Comparison of ENCODE assay signal across 9 cellular contexts in the genomic region with DNA sequence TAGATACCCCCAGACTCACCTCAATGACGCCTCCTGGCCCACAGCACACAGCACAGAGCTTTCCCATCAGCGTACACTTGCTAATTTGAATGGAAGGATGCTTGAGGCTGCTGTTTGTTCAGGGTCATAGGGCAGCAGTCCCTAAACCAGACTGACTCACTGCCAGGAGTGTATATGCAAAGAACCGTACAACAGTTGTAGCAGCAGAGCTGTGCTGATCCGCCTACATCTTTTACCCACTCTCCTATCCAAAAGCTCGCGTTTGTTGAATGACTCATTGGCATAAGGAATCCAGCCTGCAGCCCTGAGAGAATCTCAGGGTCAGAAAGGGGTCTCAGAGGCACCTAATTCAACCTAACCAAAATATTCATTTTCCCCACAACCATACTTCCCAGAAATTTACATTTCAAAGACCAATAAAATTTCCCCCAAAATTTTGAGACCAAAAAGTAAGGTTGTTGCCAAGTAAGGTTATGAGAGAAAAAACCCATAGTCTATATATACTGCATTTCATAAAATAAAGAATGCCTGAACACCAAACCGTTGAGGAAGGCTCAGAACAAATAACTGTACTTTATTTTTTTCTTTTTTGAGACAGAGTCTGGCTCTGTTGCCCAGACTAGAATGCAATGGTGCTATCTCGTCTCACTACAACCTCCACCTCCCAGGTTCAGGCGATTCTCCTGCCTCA. TPM values are rescaled to one million over a fixed set of nuclear protein-coding genes. Genes with fewer than 3 reads are reported as not detected.
DNase-seq lines count a peak whose midpoint lies in the region; ATAC-seq lines count a peak whose summit lies in the region.
"Had no signal": no experiment of that assay in that cellular context is flagged by ENCODE, and none has a peak within 500 bp of the region (broad histone marks: within the 10 kb centered on the region; RNA-seq: fewer than 3 reads in every experiment).

No MANE protein-coding gene starts in this region.

- DNase-seq in CD4-positive, CD25-positive, alpha-beta regulatory T cell: no peak
- DNase-seq in activated naive CD4-positive, alpha-beta T cell treated with anti-CD3 and anti-CD28 coated beads, Interleukin-2, amount 50 U/mL, for 72 hours (ENCODE audit: low spot score in 2 of 2): peak in 1 of 2 donors; percentile 72
- DNase-seq in myocyte (ENCODE audit: low read depth) (peak; percentile 9), occipital lobe (lab: John Stamatoyannopoulos, UW) (no peak), GDM1 (lab: John Stamatoyannopoulos, UW) (no peak), COLO668 (lab: John Stamatoyannopoulos, UW; ENCODE audit: unreplicated experiment) (no peak), NCI-H1417 (lab: John Stamatoyannopoulos, UW) (no peak)
- DNase-seq: left colon had no signal

- peaks cover 26% of the 10 kb centered on the region for H3K36me3 Mint-ChIP-seq in CD4-positive, CD25-positive, alpha-beta regulatory T cell
- peaks cover 4 to 27% of the 10 kb centered on the region in 2 donors for H3K36me3 Mint-ChIP-seq in activated naive CD4-positive, alpha-beta T cell treated with anti-CD3 and anti-CD28 coated beads, Interleukin-2, amount 50 U/mL, for 72 hours

- peak overlapping the region in 2 of 4 donors; percentile 15 to 43 for H3K4me3 Mint-ChIP-seq in CD4-positive, CD25-positive, alpha-beta regulatory T cell

- no peak overlapping the region for H3K27ac ChIP-seq in CD4-positive, CD25-positive, alpha-beta regulatory T cell (ENCODE audit: insufficient read depth, low read length, poor library complexity, severe bottlenecking)

- no peak overlapping the region for H3K4me3 ChIP-seq in CD4-positive, CD25-positive, alpha-beta regulatory T cell (ENCODE audit: low read depth, low read length)

- H3K27me3 Mint-ChIP-seq in CD4-positive, CD25-positive, alpha-beta regulatory T cell: no peaks in the 10 kb centered on the region

- H3K36me3 ChIP-seq in CD4-positive, CD25-positive, alpha-beta regulatory T cell (ENCODE audit: control insufficient read depth, insufficient read depth, low read length): peaks cover 11% of the 10 kb centered on the region

- peak overlapping the region; percentile 25 to 97 (median 72) for H3K27ac Mint-ChIP-seq in CD4-positive, CD25-positive, alpha-beta regulatory T cell
- H3K27ac Mint-ChIP-seq in activated naive CD4-positive, alpha-beta T cell treated with anti-CD3 and anti-CD28 coated beads, Interleukin-2, amount 50 U/mL, for 72 hours: peak overlapping the region; percentile 96 to 98

- H3K4me1 ChIP-seq in CD4-positive, CD25-positive, alpha-beta regulatory T cell (ENCODE audit: control insufficient read depth, insufficient read depth, low read length, poor library complexity, severe bottlenecking): peaks cover 30% of the 10 kb centered on the region

- peaks cover 9 to 81% (median 43%) of the 10 kb centered on the region in 4 donors for H3K4me1 Mint-ChIP-seq in CD4-positive, CD25-positive, alpha-beta regulatory T cell

- peak; percentile 60 to 62 for ATAC-seq in CD4-positive, CD25-positive, alpha-beta regulatory T cell (ENCODE audit: low read depth in 2 of 2)
- peak; percentile 54 for ATAC-seq in HG02759 (IDR thresholded peaks at IDR 0.05; ENCODE audit: unreplicated experiment)
- peak; percentile 96 to 98 for ATAC-seq in activated naive CD4-positive, alpha-beta T cell treated with anti-CD3 and anti-CD28 coated beads, Interleukin-2, amount 50 U/mL, for 72 hours
- ATAC-seq: left colon had no signal

- H3K9me3 Mint-ChIP-seq in CD4-positive, CD25-positive, alpha-beta regulatory T cell: peaks cover 0 to 2% (median 0%) of the 10 kb centered on the region in 7 donors
- H3K9me3 Mint-ChIP-seq in activated naive CD4-positive, alpha-beta T cell treated with anti-CD3 and anti-CD28 coated beads, Interleukin-2, amount 50 U/mL, for 72 hours: no peaks in the 10 kb centered on the region

- no peaks in the 10 kb centered on the region for H3K27me3 ChIP-seq in CD4-positive, CD25-positive, alpha-beta regulatory T cell (ENCODE audit: control insufficient read depth, insufficient read depth, low read length)

- no peaks in the 10 kb centered on the region for H3K9me3 ChIP-seq in CD4-positive, CD25-positive, alpha-beta regulatory T cell (ENCODE audit: control insufficient read depth in 2 of 2, low read length in 2 of 2)

RNA-seq across cellular contexts. Expression of gene CCND3, which starts 35.3 kb away (rescaled TPM):
- 319 TPM for total RNA-seq in CD4-positive, CD25-positive, alpha-beta regulatory T cell
- 100 to 1,000 TPM; 246 to 564 (median 389) TPM for polyA plus RNA-seq in CD4-positive, CD25-positive, alpha-beta regulatory T cell
- total RNA-seq in activated naive CD4-positive, alpha-beta T cell treated with anti-CD3 and anti-CD28 coated beads, Interleukin-2, amount 50 U/mL, for 72 hours: 100 to 1,000 TPM; 610 to 723 TPM
- total RNA-seq in myocyte: 169 and 170 TPM in 2 replicates
- polyA plus RNA-seq in myocyte (2012): 75.7 TPM
- 19.2 TPM for total RNA-seq in occipital lobe

RNA-seq across cellular contexts. Expression of gene BYSL, which starts 55.6 kb away (rescaled TPM):
- 1.8 TPM for total RNA-seq in CD4-positive, CD25-positive, alpha-beta regulatory T cell
- 1 to 10 TPM; 5.0 to 7.6 (median 5.9) TPM for polyA plus RNA-seq in CD4-positive, CD25-positive, alpha-beta regulatory T cell
- 10 to 100 TPM; 38.1 to 47.6 TPM for total RNA-seq in activated naive CD4-positive, alpha-beta T cell treated with anti-CD3 and anti-CD28 coated beads, Interleukin-2, amount 50 U/mL, for 72 hours
- total RNA-seq in myocyte: 28.1 and 28.3 TPM in 2 replicates
- polyA plus RNA-seq in myocyte (2012): 28.8 TPM
- 14.0 TPM for total RNA-seq in occipital lobe

RNA-seq across cellular contexts. Expression of gene MED20, which starts 56.0 kb away (rescaled TPM):
- 4.3 TPM for total RNA-seq in CD4-positive, CD25-positive, alpha-beta regulatory T cell
- polyA plus RNA-seq in CD4-positive, CD25-positive, alpha-beta regulatory T cell: 1 to 10 TPM; 3.0 to 7.9 (median 6.1) TPM
- 10 to 100 TPM; 18.5 to 24.2 TPM for total RNA-seq in activated naive CD4-positive, alpha-beta T cell treated with anti-CD3 and anti-CD28 coated beads, Interleukin-2, amount 50 U/mL, for 72 hours
- total RNA-seq in myocyte (26.4 and 27.3 TPM in 2 replicates), occipital lobe (15.9 TPM)
- 27.3 TPM for polyA plus RNA-seq in myocyte (2012)
